8 cellular contexts compared by ENCODE assay signal in genomic region chr2:196171248-196171871, GRCh38. TPM values are rescaled to one million over a fixed set of nuclear protein-coding genes. Genes with fewer than 3 reads are reported as not detected.
A peak's percentile ranks its signal among the peaks of the same experiment; 100 is the strongest.
DNase-seq lines count a peak whose midpoint lies in the region; ATAC-seq and TF ChIP-seq lines count a peak whose summit lies in the region.

Gene STK17B (minus strand): TSS chr2:196171578. CDS start chr2:196163383, 8,195 bp downstream.

- H3K9ac ChIP-seq in HUES48 (ENCODE audit: low read depth, low read length) (peak within 1 kb of the TSS; percentile 60), OCI-LY3 (ENCODE audit: low read length) (peak within 1 kb of the TSS; percentile 93)

- peak within 1 kb of the TSS; percentile 95 for H2AFZ ChIP-seq in OCI-LY3 (ENCODE audit: low read depth, low read length)

- H3K36me3 ChIP-seq in HUES48 (ENCODE audit: control insufficient read depth, insufficient read depth, low read length) (no peaks in the 10 kb centered on the region), OCI-LY3 (replicated peaks; ENCODE audit: low read depth, low read length) (peaks cover 6% of the 10 kb centered on the region)

- H3K4me3 ChIP-seq in HUES48 (ENCODE audit: low read depth, low read length) (peak within 1 kb of the TSS; percentile 94), OCI-LY3 (ENCODE audit: low read length) (peak within 1 kb of the TSS; percentile 90), epithelial cell of esophagus (ENCODE audit: low read length) (peak within 1 kb of the TSS; percentile 87), mononuclear cell (ENCODE audit: low read length) (peak within 1 kb of the TSS; percentile 96)

- H3K27me3 ChIP-seq in HUES48 (ENCODE audit: control insufficient read depth, insufficient read depth, low read length) (peaks cover 14% of the 10 kb centered on the region), OCI-LY3 (ENCODE audit: low read depth, low read length) (peaks cover 12% of the 10 kb centered on the region), mononuclear cell (ENCODE audit: insufficient read depth, low read length) (no peaks in the 10 kb centered on the region)

- H3K27ac ChIP-seq in HUES48 (ENCODE audit: low read depth, low read length) (peak within 1 kb of the TSS; percentile 83), OCI-LY3 (ENCODE audit: low read length) (peak within 1 kb of the TSS; percentile 77)

- H3K4me1 ChIP-seq in HUES48 (ENCODE audit: control insufficient read depth, insufficient read depth, low read length) (peaks cover 36% of the 10 kb centered on the region), OCI-LY3 (ENCODE audit: low read length) (peaks cover 45% of the 10 kb centered on the region), mononuclear cell (ENCODE audit: insufficient read depth, low read length) (peaks cover 49% of the 10 kb centered on the region)

- peak; percentile 92 for DNase-seq in Caki2 (ENCODE audit: low read depth)
- peak; percentile 98 for DNase-seq in activated T-cell treated with anti-CD3 and anti-CD28 coated beads for 1 hour (ENCODE audit: low read depth)
- peak; percentile 97 for DNase-seq in epithelial cell of esophagus (ENCODE audit: low read depth)
- peak; percentile 93 to 95 for DNase-seq in stimulated activated CD8-positive, alpha-beta memory T cell treated with anti-CD3 and anti-CD28 coated beads, Interleukin-2, amount 100 ng/mL, for 48 hours (ENCODE audit: low read depth in 2 of 2)

- H3K79me2 ChIP-seq in OCI-LY3 (ENCODE audit: low read length) = peaks cover 50% of the 10 kb centered on the region

- TF ChIP-seq CTCF in OCI-LY3 (IDR thresholded peaks at IDR 0.05; ENCODE audit: low read depth, low read length) (peak; percentile 12; the same call in 1 of the 2 replicates), epithelial cell of esophagus (IDR thresholded peaks at IDR 0.05; ENCODE audit: insufficient read depth, low read depth, low read length, missing control alignments) (no peak)

- H3K4me2 ChIP-seq in OCI-LY3 (ENCODE audit: low read length) = peak within 1 kb of the TSS; percentile 100

- peak; percentile 47 for ATAC-seq in GM21381 (IDR thresholded peaks at IDR 0.05; ENCODE audit: unreplicated experiment)

- peaks cover 28% of the 10 kb centered on the region for H4K20me1 ChIP-seq in OCI-LY3 (ENCODE audit: insufficient read depth, low read length)

- in situ Hi-C loops in Caki2 (cut with HindIII; ENCODE audit: low pct_unique_long_range_greater_than_20kb, low sequenced_read_pairs) = no loop called here

- H3K9me3 ChIP-seq in HUES48 (ENCODE audit: control insufficient read depth, insufficient read depth, low read length) (no peaks in the 10 kb centered on the region), OCI-LY3 (ENCODE audit: insufficient read depth, low read length) (no peaks in the 10 kb centered on the region), mononuclear cell (ENCODE audit: low read depth, low read length) (no peaks in the 10 kb centered on the region)

RNA-seq across cellular contexts. Expression of gene STK17B, which starts in this region (rescaled TPM):
- total RNA-seq in Caki2 (2014; rRNA removed; shearing (Covaris generic); ENCODE audit: low replicate concordance) = 12.2 and 17.1 TPM in 2 replicates
- total RNA-seq in mononuclear cell = 688 TPM

Comparison
In these comparisons a context has a peak if more than half of its experiments do, and no peak if none do; other contexts are left out.
1. Peak in every context shown above with its lines: DNase-seq, ATAC-seq, H3K4me3 ChIP-seq and H3K27ac ChIP-seq.
2. RNA of gene STK17B (total RNA-seq): 688 TPM in mononuclear cell (single experiment); 12.2 to 17.1 TPM in Caki2; every median in the first group is over 10 times any median in the second.